In genomic region chr12:124428136-124428791, GRCh38 we compare ENCODE assay signal across 9 cellular contexts.
DNase-seq lines count a peak whose midpoint lies in the region; ATAC-seq and TF ChIP-seq lines count a peak whose summit lies in the region.
"Had no signal": no experiment of that assay in that cellular context is flagged by ENCODE, and none has a peak within 500 bp of the region (broad histone marks: within the 10 kb centered on the region; RNA-seq: fewer than 3 reads in every experiment).

No MANE protein-coding gene starts in this region.

- H3K9me3 Mint-ChIP-seq in neural progenitor cell = no peaks in the 10 kb centered on the region

- H3K27ac Mint-ChIP-seq in neural progenitor cell = peak overlapping the region; percentile 87

- peak overlapping the region; percentile 64 for H3K4me3 Mint-ChIP-seq in neural progenitor cell

- no peaks in the 10 kb centered on the region for H3K79me2 ChIP-seq in neural progenitor cell (ENCODE audit: low read depth)

- H4K20me1 ChIP-seq in neural progenitor cell (ENCODE audit: low read depth) = peaks cover 19% of the 10 kb centered on the region

- 32% methylated on average over 11 of the region's 23 CpGs for WGBS in esophagus muscularis mucosa

- H3K4me3 ChIP-seq in esophagus muscularis mucosa (no peak overlapping the region), neural progenitor cell (no peak overlapping the region)

- no peak overlapping the region for H3K9ac ChIP-seq in neural progenitor cell

- H3K9me3 ChIP-seq in esophagus muscularis mucosa (no peaks in the 10 kb centered on the region), neural progenitor cell (ENCODE audit: low read depth) (no peaks in the 10 kb centered on the region)

- H3K36me3 ChIP-seq in esophagus muscularis mucosa = peaks cover 13 to 61% (median 49%) of the 10 kb centered on the region in 4 donors
- H3K36me3 ChIP-seq in neural progenitor cell = no peaks in the 10 kb centered on the region

- no peak for TF ChIP-seq EP300 in esophagus muscularis mucosa (IDR thresholded peaks at IDR 0.05)

- no peaks in the 10 kb centered on the region for H3K27me3 ChIP-seq in esophagus muscularis mucosa
- no peaks in the 10 kb centered on the region for H3K27me3 ChIP-seq in neural progenitor cell

- intact Hi-C loops in esophagus muscularis mucosa (cut with DNase I) = no loop called here

- ATAC-seq in GM21390 (IDR thresholded peaks at IDR 0.05; ENCODE audit: unreplicated experiment) = no peak

- TF ChIP-seq POLR2A in esophagus muscularis mucosa (IDR thresholded peaks at IDR 0.05; ENCODE audit: low read depth) = no peak

- no peak overlapping the region for H3K4me2 ChIP-seq in neural progenitor cell

- peaks cover 13% of the 10 kb centered on the region for H3K36me3 Mint-ChIP-seq in neural progenitor cell

- H3K27me3 Mint-ChIP-seq in neural progenitor cell (ENCODE audit: insufficient read depth, low read depth) = peaks cover 8% of the 10 kb centered on the region

- peaks cover 4% of the 10 kb centered on the region for H3F3A ChIP-seq in neural progenitor cell (ENCODE audit: low read depth)

- TF ChIP-seq CTCF in esophagus muscularis mucosa (IDR thresholded peaks at IDR 0.05) (peak in 1 of 3 experiments; percentile 8), neural progenitor cell (IDR thresholded peaks at IDR 0.05) (no peak)

- no peak overlapping the region for H2AFZ ChIP-seq in neural progenitor cell (replicated peaks)

- H3K4me1 ChIP-seq in esophagus muscularis mucosa (peaks cover 55 to 71% (median 63%) of the 10 kb centered on the region in 4 donors), neural progenitor cell (peaks cover 26% of the 10 kb centered on the region)

- H3K27ac ChIP-seq in esophagus muscularis mucosa (replicated peaks in 1 of 4) (peak overlapping the region; percentile 73 to 96 (median 78)), neural progenitor cell (no peak overlapping the region)

- DNase-seq in AG20443 (ENCODE audit: low spot score) = peak; percentile 56
- peak; percentile 93 for DNase-seq in NCI-H82 treated with DMSO at 0.1 percent for 48 hours (lab: John Stamatoyannopoulos, UW; ENCODE audit: unreplicated experiment)
- no peak for DNase-seq in esophagus muscularis mucosa (ENCODE audit: extremely low spot score)
- DNase-seq in neural progenitor cell (ENCODE audit: low spot score) = no peak
- no peak for DNase-seq in OCI-M1 (lab: John Stamatoyannopoulos, UW)
- DNase-seq in NCI-H1092 treated with DMSO at 0.1 percent for 48 hours (lab: John Stamatoyannopoulos, UW) = no peak
- no peak for DNase-seq in NCI-H1105 treated with DMSO at 0.1 percent for 48 hours (lab: John Stamatoyannopoulos, UW)
- DNase-seq: stimulated activated CD4-positive, alpha-beta T cell treated with anti-CD3 and anti-CD28 coated beads, Interleukin-15, amount 100 ng/mL, for 24 hours had no signal

- peaks cover 49% of the 10 kb centered on the region for H3K4me1 Mint-ChIP-seq in neural progenitor cell

Comparison
In these comparisons a context has a peak if more than half of its experiments do, and no peak if none do; other contexts are left out.
1. DNase-seq: peak in AG20443 (single experiment) and NCI-H82 treated with DMSO at 0.1 percent for 48 hours (single experiment); none in esophagus muscularis mucosa (single experiment), neural progenitor cell (single experiment), OCI-M1 (single experiment), NCI-H1092 treated with DMSO at 0.1 percent for 48 hours (single experiment) and NCI-H1105 treated with DMSO at 0.1 percent for 48 hours (single experiment).